In genomic region chr9:94980947-94981632, GRCh38 we compare ENCODE assay signal across 18 cellular contexts.
DNase-seq lines count a peak whose midpoint lies in the region; ATAC-seq, FAIRE-seq and TF ChIP-seq lines count a peak whose summit lies in the region.
"Had no signal": no experiment of that assay in that cellular context is flagged by ENCODE, and none has a peak within 500 bp of the region (broad histone marks: within the 10 kb centered on the region; RNA-seq: fewer than 3 reads in every experiment).

No MANE protein-coding gene starts in this region.

- TF ChIP-seq EP300 in HepG2 (IDR thresholded peaks at IDR 0.05; ENCODE audit: low read depth in 2 of 2, low read length in 2 of 2) (no peak), HepG2 (CRISPR knock-in tag; IDR thresholded peaks at IDR 0.05; ENCODE audit: borderline replicate concordance) (no peak)

- TF ChIP-seq POLR2A in right lobe of liver (IDR thresholded peaks at IDR 0.05) (no peak), HepG2 (IDR thresholded peaks at IDR 0.05; ENCODE audit: insufficient read depth in 1 of 2, low read depth in 2 of 2, low read length in 2 of 2) (no peak), testis (IDR thresholded peaks at IDR 0.05) (no peak)

- H3K79me2 ChIP-seq in HepG2 (ENCODE audit: insufficient read depth, low read length): no peaks in the 10 kb centered on the region

- H3K4me3 ChIP-seq in right lobe of liver (no peak overlapping the region), HepG2 (replicated peaks in 1 of 3; ENCODE audit: insufficient read depth in 1 of 3, low read depth in 2 of 3, low read length in 3 of 3) (no peak overlapping the region), mesodermal cell (ENCODE audit: extremely low read depth, insufficient read depth, low read length, poor library complexity, severe bottlenecking) (no peak overlapping the region), testis (no peak overlapping the region)
- H3K4me3 ChIP-seq: heart left ventricle had no signal

- no peak for FAIRE-seq in HepG2 (lab: Jason Lieb, UNC)
- FAIRE-seq: GM18507, keratinocyte had no signal

- no peak for TF ChIP-seq RAD21 in HepG2 (CRISPR knock-in tag; IDR thresholded peaks at IDR 0.05)

- TF ChIP-seq CTCF in right lobe of liver (IDR thresholded peaks at IDR 0.05) (no peak), HepG2 (CRISPR knock-in tag; IDR thresholded peaks at IDR 0.05) (no peak), testis (IDR thresholded peaks at IDR 0.05) (no peak)

- no peaks in the 10 kb centered on the region for H3K9me3 ChIP-seq in right lobe of liver
- H3K9me3 ChIP-seq in HepG2 (ENCODE audit: low read length): no peaks in the 10 kb centered on the region
- no peaks in the 10 kb centered on the region for H3K9me3 ChIP-seq in mesodermal cell (ENCODE audit: control insufficient read depth, low read length)
- H3K9me3 ChIP-seq in testis: no peaks in the 10 kb centered on the region
- H3K9me3 ChIP-seq: heart left ventricle had no signal

- peaks cover 0 to 35% (median 20%) of the 10 kb centered on the region in 4 donors for H3K4me1 ChIP-seq in right lobe of liver
- peaks cover 55% of the 10 kb centered on the region for H3K4me1 ChIP-seq in HepG2 (ENCODE audit: insufficient read depth, low read length)
- peaks cover 10% of the 10 kb centered on the region for H3K4me1 ChIP-seq in mesodermal cell (ENCODE audit: control insufficient read depth, insufficient read depth, low read length, poor library complexity, severe bottlenecking)
- H3K4me1 ChIP-seq in testis: no peaks in the 10 kb centered on the region

- no TSS peak for BruUV-seq in HepG2 (replicated peaks; lab: Mats Ljungman, UMichigan)

- ATAC-seq in right lobe of liver: no peak
- ATAC-seq in HepG2: no peak
- no peak for ATAC-seq in HG02852 (IDR thresholded peaks at IDR 0.05; ENCODE audit: unreplicated experiment)

- H3K27ac ChIP-seq in right lobe of liver (peak overlapping the region in 2 of 3 donors; percentile 8 to 59), HepG2 (ENCODE audit: extremely low read length, insufficient read depth, low read length) (no peak overlapping the region), angular gyrus (ENCODE audit: low read depth, low read length) (peak overlapping the region; percentile 53), mesodermal cell (ENCODE audit: low read depth, low read length, severe bottlenecking) (peak overlapping the region; percentile 36), testis (no peak overlapping the region)
- H3K27ac ChIP-seq: heart left ventricle had no signal

- 100% methylated on average over 7 of the region's 8 CpGs for WGBS in right lobe of liver (ENCODE audit: insufficient coverage, low coverage, low lambda C conversion rate, missing lambda C conversion rate)
- WGBS in HepG2 (ENCODE audit: low lambda C conversion rate): 94% methylated on average over 7 of the region's 8 CpGs
- 72 to 83% methylated on average over 6 to 8 of the region's 8 CpGs for WGBS in mesodermal cell (ENCODE audit: insufficient coverage in 2 of 2), 2 experiments
- 81 to 90% methylated on average over 8 of the region's 8 CpGs for WGBS in testis, 2 donors

- in situ Hi-C loops in HepG2 (cut with HindIII; ENCODE audit: extremely low pct_ligation_motif_present, low pct_unique_long_range_greater_than_20kb): no loop called here
- in situ Hi-C loops in ACHN (cut with HindIII; ENCODE audit: low pct_ligation_motif_present, low pct_unique_long_range_greater_than_20kb, low sequenced_read_pairs): no loop called here

- H3K9ac ChIP-seq in HepG2 (ENCODE audit: insufficient read depth, low read depth, low read length): no peak overlapping the region

- no peaks in the 10 kb centered on the region for H3K27me3 ChIP-seq in right lobe of liver
- no peaks in the 10 kb centered on the region for H3K27me3 ChIP-seq in HepG2 (ENCODE audit: control insufficient read depth in 1 of 2, insufficient read depth in 2 of 2, low read length in 2 of 2)
- H3K27me3 ChIP-seq in testis: no peaks in the 10 kb centered on the region
- H3K27me3 ChIP-seq: heart left ventricle had no signal

- H4K20me1 ChIP-seq in HepG2 (ENCODE audit: insufficient read depth, low read length): no peaks in the 10 kb centered on the region

- H3K36me3 ChIP-seq in right lobe of liver (no peaks in the 10 kb centered on the region), HepG2 (replicated peaks in 1 of 2; ENCODE audit: control insufficient read depth in 1 of 2, insufficient read depth in 2 of 2, low read length in 2 of 2) (no peaks in the 10 kb centered on the region), mesodermal cell (ENCODE audit: control insufficient read depth, insufficient read depth, low read length) (no peaks in the 10 kb centered on the region), testis (ENCODE audit: low read depth, missing control alignments) (no peaks in the 10 kb centered on the region)
- H3K36me3 ChIP-seq: heart left ventricle had no signal

- DNase-seq in right lobe of liver (no peak), HepG2 (ENCODE audit: low spot score) (no peak), ACHN (no peak), SKM-1 (lab: John Stamatoyannopoulos, UW; ENCODE audit: unreplicated experiment) (no peak), testis (no peak)
- DNase-seq: activated CD4-positive, CD25-positive, alpha-beta regulatory T cell treated with anti-CD3 and anti-CD28 coated beads, Interleukin-2, amount 50 U/mL, for 72 hours; CD4-positive, CD25-positive, alpha-beta regulatory T cell; DND-41; effector memory CD4-positive, alpha-beta T cell; heart left ventricle; NCI-H187; NCI-H510A; Right ventricle myocardium superior had no signal

- no peak overlapping the region for H3K4me2 ChIP-seq in HepG2 (ENCODE audit: low read depth, low read length)

- intact Hi-C loops in right lobe of liver (cut with DNase I) (no loop called here), HepG2 (cut with micrococcal nuclease; ENCODE audit: unreplicated experiment) (no loop called here), testis (cut with DNase I; ENCODE audit: low total_unique reads) (no loop called here)

- POLR2A ChIA-PET in HepG2 (lab: Yijun Ruan, JAX): interaction anchor here (1.1 kb wide), 1 partner anchor 11 kb away, joined by 4 read pairs; no protein-coding TSS in a partner anchor

- CTCF ChIA-PET in HepG2 (lab: Yijun Ruan, JAX; ENCODE audit: low intra/inter-chr PET ratio, low total read pairs): no interaction called here

- no peak overlapping the region for H2AFZ ChIP-seq in HepG2 (ENCODE audit: low read length)

TF ChIP-seq in HepG2, 621 proteins besides CTCF, POLR2A, EP300 and RAD21:
- TF ChIP-seq ZBTB26 (CRISPR knock-in tag; IDR thresholded peaks at IDR 0.05; ENCODE audit: borderline replicate concordance): no peak

Comparison
In these comparisons a context has a peak if more than half of its experiments do, and no peak if none do; other contexts are left out.
1. H3K27ac ChIP-seq: peak in right lobe of liver (2 of 3), angular gyrus (single experiment) and mesodermal cell (single experiment); none in HepG2 (single experiment) and testis (0 of 2).